Comparison of ENCODE assay signal across 8 cellular contexts in the genomic region with DNA sequence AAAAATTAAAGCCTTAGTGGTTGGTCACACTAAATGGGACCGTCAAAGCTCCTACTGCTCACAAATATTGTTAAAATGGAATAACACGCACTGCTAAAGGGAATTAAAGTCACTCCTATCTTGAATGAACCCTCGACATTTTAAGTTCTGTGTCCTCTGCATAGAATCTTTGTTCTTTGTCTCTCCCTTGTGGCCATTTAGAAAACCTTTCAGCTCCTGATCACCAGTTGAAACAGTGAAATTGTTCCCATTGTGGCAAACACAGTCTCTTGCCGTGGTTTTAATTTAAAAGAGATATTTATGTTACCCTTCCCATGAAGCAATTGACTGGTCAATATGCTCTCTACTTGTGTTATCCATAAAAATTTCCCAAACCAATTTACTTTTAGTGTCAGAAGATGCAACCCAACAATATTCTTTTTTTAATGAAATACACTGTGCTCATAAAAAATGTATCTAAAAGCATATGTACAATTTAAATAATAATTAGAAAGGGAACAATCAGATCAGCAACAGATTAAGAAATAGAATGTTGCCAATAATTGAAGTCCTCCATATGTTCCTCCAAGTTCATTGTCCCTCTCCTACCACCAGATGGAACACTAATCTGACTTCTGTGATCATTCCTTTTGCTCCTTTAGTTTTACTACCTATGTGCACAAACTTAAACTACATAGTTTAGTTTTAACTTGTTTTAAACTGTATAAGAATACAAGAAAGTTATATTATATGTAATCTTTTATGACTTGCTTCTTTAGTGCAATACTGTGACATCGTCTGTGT. TPM values are rescaled to one million over a fixed set of nuclear protein-coding genes. Genes with fewer than 3 reads are reported as not detected.
DNase-seq lines count a peak whose midpoint lies in the region; ATAC-seq and TF ChIP-seq lines count a peak whose summit lies in the region.
"Not testable (repeated sequence)": the region's sequence is repeated elsewhere in the genome, so short reads cannot be mapped to it uniquely, and the experiment has no call there.

No MANE protein-coding gene starts in this region.

- DNase-seq in AG09319 (ENCODE audit: extremely low read depth, low read depth) = peak; percentile 24
- peak; percentile 67 for DNase-seq in LoVo (ENCODE audit: low spot score)
- peak; percentile 54 for DNase-seq in RPMI8226
- not testable (repeated sequence) for DNase-seq in breast epithelium (ENCODE audit: low spot score in 2 of 2); left ventricle myocardium superior; progenitor cell of endocrine pancreas (ENCODE audit: low spot score, unreplicated experiment)

- H3K4me3 Mint-ChIP-seq in progenitor cell of endocrine pancreas (ENCODE audit: low read depth) = not testable (repeated sequence)

- not testable (repeated sequence) for H3K4me3 ChIP-seq in breast epithelium

- not testable (repeated sequence) for H3K36me3 ChIP-seq in breast epithelium

- H3K36me3 Mint-ChIP-seq in progenitor cell of endocrine pancreas (ENCODE audit: insufficient read depth) = not testable (repeated sequence)

- not testable (repeated sequence) for TF ChIP-seq POLR2A in breast epithelium (IDR thresholded peaks at IDR 0.05)

- H3K4me1 ChIP-seq in breast epithelium = not testable (repeated sequence)

- not testable (repeated sequence) for H3K4me1 Mint-ChIP-seq in progenitor cell of endocrine pancreas (ENCODE audit: low read depth)

- ATAC-seq in GM18502 (IDR thresholded peaks at IDR 0.05; ENCODE audit: poor library complexity, unreplicated experiment) (peak; percentile 76), HG02678 (IDR thresholded peaks at IDR 0.05; ENCODE audit: unreplicated experiment) (peak; percentile 74), left ventricle myocardium superior (peak; percentile 63)

- TF ChIP-seq CTCF in AG09319 (IDR thresholded peaks at IDR 0.05; ENCODE audit: low read depth, low read length) = peak; percentile 65
- peak; percentile 52 to 84 (median 74) for TF ChIP-seq CTCF in breast epithelium (IDR thresholded peaks at IDR 0.05)
- TF ChIP-seq CTCF in progenitor cell of endocrine pancreas (IDR thresholded peaks at IDR 0.05; ENCODE audit: unreplicated experiment) = peak; percentile 45

- not testable (repeated sequence) for H3K27ac ChIP-seq in breast epithelium

- not testable (repeated sequence) for H3K27ac Mint-ChIP-seq in progenitor cell of endocrine pancreas

- H3K27me3 Mint-ChIP-seq in progenitor cell of endocrine pancreas = not testable (repeated sequence)

- intact Hi-C loops in breast epithelium (cut with DNase I; ENCODE audit: low total_unique reads); left ventricle myocardium superior (cut with micrococcal nuclease): not testable (repeated sequence)

- not testable (repeated sequence) for H3K9me3 Mint-ChIP-seq in progenitor cell of endocrine pancreas (ENCODE audit: low read depth)

- H3K9me3 ChIP-seq in breast epithelium = not testable (repeated sequence)

- not testable (repeated sequence) for H3K27me3 ChIP-seq in breast epithelium

RNA-seq across cellular contexts. Expression of a gene that starts 20.3 kb away (rescaled TPM):
- total RNA-seq in breast epithelium (1 to 10 TPM in 1 of 3 donors, under 1 TPM in 1, not detected in 1; 0.96 to 2.3 TPM), left ventricle myocardium superior (not detected), progenitor cell of endocrine pancreas (not detected in 2 replicates)
